ENCODE assay signal across 9 cellular contexts in the genomic region with DNA sequence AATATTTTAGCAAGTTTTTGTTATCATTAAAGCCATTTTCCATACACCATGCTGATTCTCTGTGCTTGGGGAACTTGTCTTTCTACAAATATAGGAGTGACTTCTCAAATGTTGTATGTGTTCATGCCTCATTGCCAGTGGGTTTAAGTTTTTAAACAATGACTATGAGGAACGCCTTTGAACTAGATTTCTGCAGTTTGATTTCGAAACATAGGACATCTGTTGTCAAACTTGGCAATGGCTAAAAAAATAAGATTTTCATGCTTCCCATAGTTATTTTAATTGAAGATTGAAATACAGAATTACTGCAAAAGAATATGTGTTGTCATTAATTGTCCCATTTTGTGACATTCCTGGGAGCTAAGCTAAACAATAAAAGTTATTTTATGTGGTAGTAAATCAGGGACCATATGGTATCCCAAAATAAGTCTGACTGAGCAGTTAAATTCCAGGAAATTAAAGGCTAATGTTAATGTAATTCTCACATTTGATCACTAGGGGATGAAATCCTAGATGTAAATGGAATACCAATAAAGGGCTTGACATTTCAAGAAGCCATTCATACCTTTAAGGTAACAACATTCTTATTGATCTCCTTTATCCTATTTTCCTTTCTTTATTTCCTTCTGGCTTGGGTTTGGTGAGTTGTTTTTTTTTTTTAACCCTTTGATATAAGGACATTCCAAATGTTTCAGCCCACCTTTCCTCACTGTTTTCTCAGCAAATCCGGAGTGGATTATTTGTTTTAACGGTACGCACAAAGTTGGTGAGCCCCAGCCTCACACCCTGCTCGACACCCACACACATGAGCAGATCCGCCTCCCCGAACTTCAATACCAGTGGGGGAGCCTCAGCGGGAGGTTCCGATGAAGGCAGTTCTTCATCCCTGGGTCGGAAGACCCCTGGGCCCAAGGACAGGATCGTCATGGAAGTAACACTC.
DNase-seq lines count a peak whose midpoint lies in the region; ATAC-seq and TF ChIP-seq lines count a peak whose summit lies in the region.
"Had no signal": no experiment of that assay in that cellular context is flagged by ENCODE, and none has a peak within 500 bp of the region (broad histone marks: within the 10 kb centered on the region; RNA-seq: fewer than 3 reads in every experiment).

No MANE protein-coding gene starts in this region.

- H3K9me3 ChIP-seq in neuronal stem cell (replicated peaks in 1 of 2; ENCODE audit: control insufficient read depth in 2 of 2, insufficient read depth in 1 of 2, low read depth in 1 of 2, low read length in 2 of 2) = peaks cover 0 to 14% of the 10 kb centered on the region in 2 donors

- BruUV-seq in Calu3 (replicated peaks; lab: Mats Ljungman, UMichigan) = no TSS peak

- CTCF ChIA-PET in Calu3 (lab: Charles Lee) = interaction anchor here (0.6 to 1.1 kb wide), 2 partner anchors 30 to 293 kb away, joined by 3 to 5 read pairs; no protein-coding TSS in a partner anchor

- H3K27me3 ChIP-seq in neuronal stem cell (ENCODE audit: control insufficient read depth in 3 of 3, insufficient read depth in 3 of 3, low read depth in 1 of 3, low read length in 3 of 3) = no peaks in the 10 kb centered on the region

- H3K14ac ChIP-seq in neuronal stem cell (ENCODE audit: low read length) = no peak overlapping the region

- peaks cover 0 to 2% (median 0%) of the 10 kb centered on the region in 5 donors for H3K27me3 Mint-ChIP-seq in naive thymus-derived CD8-positive, alpha-beta T cell
- H3K27me3 Mint-ChIP-seq in Calu3 (ENCODE audit: unreplicated experiment) = no peaks in the 10 kb centered on the region
- H3K27me3 Mint-ChIP-seq: activated naive CD8-positive, alpha-beta T cell treated with anti-CD3 and anti-CD28 coated beads, Interleukin-2, amount 50 U/mL, for 24 hours had no signal

- no CpG with 5 or more reads among the region's 12 CpGs for WGBS in neuronal stem cell (ENCODE audit: extremely low coverage in 2 of 2, insufficient read length in 2 of 2, insufficient replicate concordance in 1 of 2), 2 donors

- no peak overlapping the region for H4K91ac ChIP-seq in neuronal stem cell (ENCODE audit: low read depth, low read length, poor library complexity)

- H3K36me3 Mint-ChIP-seq in naive thymus-derived CD8-positive, alpha-beta T cell = peaks cover 0 to 15% (median 0%) of the 10 kb centered on the region in 3 donors
- no peaks in the 10 kb centered on the region for H3K36me3 Mint-ChIP-seq in Calu3 (ENCODE audit: insufficient read depth, unreplicated experiment)

- H3K36me3 ChIP-seq in neuronal stem cell (replicated peaks in 1 of 2; ENCODE audit: control insufficient read depth in 2 of 2, insufficient read depth in 2 of 2, low read length in 2 of 2) = peaks cover 0 to under 1% of the 10 kb centered on the region in 2 donors

- no peak overlapping the region for H3K9ac ChIP-seq in neuronal stem cell (ENCODE audit: low read depth, low read length, poor library complexity)

- no peak overlapping the region for H3K4ac ChIP-seq in neuronal stem cell (ENCODE audit: low read length)

- H3K27ac ChIP-seq in neuronal stem cell (replicated peaks; ENCODE audit: low read length) = no peak overlapping the region

- no peak overlapping the region for H2AK5ac ChIP-seq in neuronal stem cell (ENCODE audit: low read depth, low read length)

- H2BK12ac ChIP-seq in neuronal stem cell (ENCODE audit: low read length) = no peak overlapping the region

- no peak overlapping the region for H2AFZ ChIP-seq in neuronal stem cell (ENCODE audit: low read length)

- H3K4me2 ChIP-seq in neuronal stem cell (ENCODE audit: insufficient read depth, low read length, poor library complexity, severe bottlenecking) = no peak overlapping the region

- intact Hi-C loops in Calu3 (cut with micrococcal nuclease; ENCODE audit: unreplicated experiment) = no loop called here

- H4K8ac ChIP-seq in neuronal stem cell (ENCODE audit: low read depth, low read length) = peak overlapping the region; percentile 75

- no peak overlapping the region for H3K23ac ChIP-seq in neuronal stem cell (ENCODE audit: low read depth, low read length, poor library complexity)

- H3K79me1 ChIP-seq in neuronal stem cell (ENCODE audit: low read depth, low read length) = no peaks in the 10 kb centered on the region

- H2BK120ac ChIP-seq in neuronal stem cell (ENCODE audit: low read depth, low read length) = no peak overlapping the region

- H3K4me3 Mint-ChIP-seq in naive thymus-derived CD8-positive, alpha-beta T cell = no peak overlapping the region
- H3K4me3 Mint-ChIP-seq in Calu3 (ENCODE audit: low read depth, unreplicated experiment) = no peak overlapping the region
- H3K4me3 Mint-ChIP-seq: activated naive CD8-positive, alpha-beta T cell treated with anti-CD3 and anti-CD28 coated beads, Interleukin-2, amount 50 U/mL, for 24 hours had no signal

- DNase-seq in DMS53 (lab: John Stamatoyannopoulos, UW) = peak; percentile 7
- DNase-seq in DMS53 treated with DMSO at 0.1 percent for 48 hours (lab: John Stamatoyannopoulos, UW; ENCODE audit: unreplicated experiment) = no peak
- DNase-seq in LHCN-M2 (ENCODE audit: low read depth) = peak; percentile 25
- DNase-seq in cardiac fibroblast (ENCODE audit: low read depth in 2 of 2) = peak; percentile 21 to 58
- no peak for DNase-seq in neuronal stem cell (ENCODE audit: low spot score)
- DNase-seq in naive thymus-derived CD8-positive, alpha-beta T cell = no peak
- no peak for DNase-seq in Calu3
- DNase-seq in stimulated activated CD4-positive, alpha-beta T cell treated with anti-CD3 and anti-CD28 coated beads, Interleukin-15, amount 100 ng/mL, for 24 hours = no peak
- DNase-seq: activated naive CD8-positive, alpha-beta T cell treated with anti-CD3 and anti-CD28 coated beads, Interleukin-2, amount 50 U/mL, for 24 hours had no signal

- H3K4me3 ChIP-seq in cardiac fibroblast (replicated peaks in 1 of 2; ENCODE audit: low read depth in 2 of 2, low read length in 2 of 2) (no peak overlapping the region), neuronal stem cell (ENCODE audit: low read length in 2 of 2) (no peak overlapping the region)

- TF ChIP-seq CTCF in cardiac fibroblast (IDR thresholded peaks at IDR 0.05; ENCODE audit: low read depth, low read length) (peak; percentile 35), Calu3 (IDR thresholded peaks at IDR 0.05; ENCODE audit: unreplicated experiment) (no peak)

- no peaks in the 10 kb centered on the region for H3K4me1 ChIP-seq in neuronal stem cell (ENCODE audit: control insufficient read depth in 2 of 2, insufficient read depth in 1 of 2, low read depth in 1 of 2, low read length in 2 of 2)

- peak overlapping the region in 1 of 10 donors; percentile 14 for H3K27ac Mint-ChIP-seq in naive thymus-derived CD8-positive, alpha-beta T cell
- H3K27ac Mint-ChIP-seq in Calu3 (ENCODE audit: unreplicated experiment) = no peak overlapping the region
- H3K27ac Mint-ChIP-seq: activated naive CD8-positive, alpha-beta T cell treated with anti-CD3 and anti-CD28 coated beads, Interleukin-2, amount 50 U/mL, for 24 hours had no signal

- no peak overlapping the region for H2BK15ac ChIP-seq in neuronal stem cell (ENCODE audit: low read length)

- no peak overlapping the region for H2BK5ac ChIP-seq in neuronal stem cell (ENCODE audit: low read length)

- peaks cover 0 to 2% (median 0%) of the 10 kb centered on the region in 9 donors for H3K9me3 Mint-ChIP-seq in naive thymus-derived CD8-positive, alpha-beta T cell
- H3K9me3 Mint-ChIP-seq in Calu3 (ENCODE audit: low read depth, unreplicated experiment) = no peaks in the 10 kb centered on the region
- H3K9me3 Mint-ChIP-seq: activated naive CD8-positive, alpha-beta T cell treated with anti-CD3 and anti-CD28 coated beads, Interleukin-2, amount 50 U/mL, for 24 hours had no signal

- POLR2A ChIA-PET in naive thymus-derived CD8-positive, alpha-beta T cell (lab: Charles Lee) = no interaction called here

- H3K4me1 Mint-ChIP-seq in naive thymus-derived CD8-positive, alpha-beta T cell = no peaks in the 10 kb centered on the region
- H3K4me1 Mint-ChIP-seq in Calu3 (ENCODE audit: low read depth, unreplicated experiment) = no peaks in the 10 kb centered on the region

- ATAC-seq in naive thymus-derived CD8-positive, alpha-beta T cell = no peak
- ATAC-seq: activated naive CD8-positive, alpha-beta T cell treated with anti-CD3 and anti-CD28 coated beads, Interleukin-2, amount 50 U/mL, for 24 hours had no signal

- no peak overlapping the region for H3K18ac ChIP-seq in neuronal stem cell (ENCODE audit: low read length)

Comparison
In these comparisons a context has a peak if more than half of its experiments do, and no peak if none do; other contexts are left out.
1. DNase-seq: peak in DMS53 (single experiment), LHCN-M2 (single experiment) and cardiac fibroblast (2 of 2); none in DMS53 treated with DMSO at 0.1 percent for 48 hours (single experiment), neuronal stem cell (single experiment), naive thymus-derived CD8-positive, alpha-beta T cell (0 of 10), Calu3 (single experiment) and stimulated activated CD4-positive, alpha-beta T cell treated with anti-CD3 and anti-CD28 coated beads, Interleukin-15, amount 100 ng/mL, for 24 hours (single experiment).